20 cellular contexts compared by ENCODE assay signal in genomic region chr1:245881767-245882391, GRCh38.
DNase-seq lines count a peak whose midpoint lies in the region; ATAC-seq and TF ChIP-seq lines count a peak whose summit lies in the region.
"Had no signal": no experiment of that assay in that cellular context is flagged by ENCODE, and none has a peak within 500 bp of the region (broad histone marks: within the 10 kb centered on the region; RNA-seq: fewer than 3 reads in every experiment).

No MANE protein-coding gene starts in this region.

- no peak for TF ChIP-seq RAD21 in SK-N-SH (IDR thresholded peaks at IDR 0.05; ENCODE audit: low read length)

- no peak for DNase-seq in SK-N-SH
- DNase-seq in fibroblast of lung (ENCODE audit: low read depth in 2 of 2), result no peak
- DNase-seq in natural killer cell, result no peak
- no peak for DNase-seq in activated gamma-delta T cell treated with Interleukin-2 at 50 U/mL for 16 hours
- DNase-seq in dermis blood vessel endothelial cell, result no peak
- DNase-seq: 8988T, DMS153, MG63, NCI-H1417 treated with DMSO at 0.1 percent for 48 hours, NCI-H2029 treated with DMSO at 0.1 percent for 48 hours, NCI-H510A, NCI-H82 had no signal

- no peak overlapping the region for H3K9ac ChIP-seq in SK-N-SH
- H3K9ac ChIP-seq in fibroblast of lung (ENCODE audit: insufficient read depth, low read length), result no peak overlapping the region
- H3K9ac ChIP-seq: BLaER1, KMS-11 had no signal

- no peaks in the 10 kb centered on the region for H3K36me3 ChIP-seq in SK-N-SH (replicated peaks in 1 of 2; ENCODE audit: control insufficient read depth in 1 of 2, insufficient read depth in 2 of 2, low read length in 1 of 2)
- no peaks in the 10 kb centered on the region for H3K36me3 ChIP-seq in fibroblast of lung (ENCODE audit: control insufficient read depth, insufficient read depth, low read length)
- H3K36me3 ChIP-seq: MG63 had no signal

- peaks cover 0 to 2% of the 10 kb centered on the region in 2 donors for H3K9me3 Mint-ChIP-seq in natural killer cell

- H3K4me3 Mint-ChIP-seq in natural killer cell, result peak overlapping the region; percentile 49

- H3K9me2 ChIP-seq in SK-N-SH, result no peaks in the 10 kb centered on the region

- H3K4me3 ChIP-seq in SK-N-SH (ENCODE audit: low read depth in 2 of 2, low read length in 1 of 2) (no peak overlapping the region), fibroblast of lung (replicated peaks in 1 of 4; ENCODE audit: control extremely low read depth in 1 of 4, insufficient read depth in 1 of 4, low read depth in 3 of 4, low read length in 4 of 4) (no peak overlapping the region)
- H3K4me3 ChIP-seq: BLaER1, MG63 had no signal

- CTCF ChIA-PET in SK-N-SH (lab: Yijun Ruan, JAX), result no interaction called here

- TF ChIP-seq EP300 in SK-N-SH (IDR thresholded peaks at IDR 0.05; ENCODE audit: borderline replicate concordance in 1 of 2, low read depth in 1 of 2, low read length in 1 of 2), result no peak

- H3K27ac Mint-ChIP-seq in natural killer cell, result peak overlapping the region in 1 of 2 donors; percentile 71

- 78% methylated on average over 10 of the region's 10 CpGs for WGBS in SK-N-SH (ENCODE audit: low lambda C conversion rate)

- no peak for ATAC-seq in SK-N-SH treated with all-trans-retinoic acid at 6 μM for 48 hours
- ATAC-seq in natural killer cell, result peak; percentile 52 to 96 (median 77)
- ATAC-seq in GM18520 (IDR thresholded peaks at IDR 0.05; ENCODE audit: unreplicated experiment), result no peak
- no peak for ATAC-seq in HG03469 (IDR thresholded peaks at IDR 0.05; ENCODE audit: unreplicated experiment)
- ATAC-seq: HCT116, Panc1, Right ventricle myocardium inferior had no signal

- H3K27me3 ChIP-seq in SK-N-SH (ENCODE audit: insufficient read depth) (no peaks in the 10 kb centered on the region), fibroblast of lung (ENCODE audit: control insufficient read depth, insufficient read depth, low read length) (no peaks in the 10 kb centered on the region)
- H3K27me3 ChIP-seq: BLaER1, MG63 had no signal

- H3K9me3 ChIP-seq in SK-N-SH, result no peaks in the 10 kb centered on the region
- no peaks in the 10 kb centered on the region for H3K9me3 ChIP-seq in fibroblast of lung (ENCODE audit: control insufficient read depth, insufficient read depth, low read depth, low read length)
- H3K9me3 ChIP-seq: MG63 had no signal

- peaks cover 10% of the 10 kb centered on the region for H3F3A ChIP-seq in SK-N-SH (replicated peaks; ENCODE audit: insufficient read depth)

- H3K4me1 ChIP-seq in SK-N-SH (ENCODE audit: control insufficient read depth in 1 of 2, insufficient read depth in 2 of 2, low read depth in 1 of 2, low read length in 1 of 2) (peaks cover 11 to 18% of the 10 kb centered on the region in 2 experiments; a peak in 3 of 4 replicates), fibroblast of lung (ENCODE audit: control insufficient read depth, extremely low read depth, insufficient read depth, low read length) (peaks cover 5% of the 10 kb centered on the region)

- H3K4me1 Mint-ChIP-seq in natural killer cell, result peaks cover 25% of the 10 kb centered on the region in 2 donors

- H2AFZ ChIP-seq in SK-N-SH (ENCODE audit: low read depth) (no peak overlapping the region), fibroblast of lung (ENCODE audit: low read length) (no peak overlapping the region)

- no peak for TF ChIP-seq CTCF in SK-N-SH (IDR thresholded peaks at IDR 0.05)
- TF ChIP-seq CTCF in fibroblast of lung (conservative IDR thresholded peaks at IDR 0.05 in 1 of 2, IDR thresholded peaks at IDR 0.05 in 1 of 2; ENCODE audit: low read depth in 1 of 2, low read length in 2 of 2), result no peak
- TF ChIP-seq CTCF in natural killer cell (IDR thresholded peaks at IDR 0.05), result no peak

- H3K27me3 Mint-ChIP-seq in natural killer cell (ENCODE audit: low read depth in 2 of 2), result no peaks in the 10 kb centered on the region

- H3K4me2 ChIP-seq in SK-N-SH (no peak overlapping the region), fibroblast of lung (ENCODE audit: extremely low read depth, insufficient read depth, low read length) (no peak overlapping the region)
- H3K4me2 ChIP-seq: BLaER1, KMS-11 had no signal

- H3K79me2 ChIP-seq in SK-N-SH (ENCODE audit: insufficient read depth) (no peaks in the 10 kb centered on the region), fibroblast of lung (ENCODE audit: control insufficient read depth, insufficient read depth, low read length) (no peaks in the 10 kb centered on the region)

- H3K36me3 Mint-ChIP-seq in natural killer cell, result peaks cover 10% of the 10 kb centered on the region

- H3K27ac ChIP-seq in SK-N-SH (ENCODE audit: low read depth in 2 of 2, low read length in 1 of 2), result peak overlapping the region; percentile 75 to 100
- peak overlapping the region; percentile 1 for H3K27ac ChIP-seq in fibroblast of lung (ENCODE audit: insufficient read depth, low read length)
- H3K27ac ChIP-seq: BLaER1, KMS-11 had no signal

- intact Hi-C loops in natural killer cell (cut with micrococcal nuclease), result loop anchor here (10.0 kb wide), 1 partner anchor 727 kb away; the partner anchor contains the start of gene KIF26B

- POLR2A ChIA-PET in SK-N-SH (lab: Yijun Ruan, JAX), result no interaction called here

- H4K20me1 ChIP-seq in SK-N-SH (ENCODE audit: insufficient read depth) (no peaks in the 10 kb centered on the region), fibroblast of lung (ENCODE audit: control insufficient read depth, extremely low read depth, insufficient read depth, low read length) (no peaks in the 10 kb centered on the region)
- H4K20me1 ChIP-seq: BLaER1 had no signal

TF ChIP-seq in SK-N-SH, 30 proteins besides CTCF, POLR2A, EP300 and RAD21:
- no peak for TF ChIP-seq RXRA (IDR thresholded peaks at IDR 0.05; ENCODE audit: borderline replicate concordance, low read depth)
TF ChIP-seq in SK-N-SH: peak in this region for 0.

TF ChIP-seq in SK-N-SH treated with all-trans-retinoic acid at 6 μM for 48 hours, 23 proteins besides CTCF, POLR2A, EP300 and RAD21:
- TF ChIP-seq OSR1 (CRISPR knock-in tag; IDR thresholded peaks at IDR 0.05), result no peak
- TF ChIP-seq PATZ1 (CRISPR knock-in tag; IDR thresholded peaks at IDR 0.05; ENCODE audit: borderline replicate concordance), result no peak
- TF ChIP-seq PPARA (CRISPR knock-in tag; IDR thresholded peaks at IDR 0.05; ENCODE audit: borderline replicate concordance), result no peak
- no peak for TF ChIP-seq TOX (CRISPR knock-in tag; IDR thresholded peaks at IDR 0.05; ENCODE audit: borderline replicate concordance)

Comparison
In these comparisons a context has a peak if more than half of its experiments do, and no peak if none do; other contexts are left out.
1. ATAC-seq: peak in natural killer cell (3 of 3); none in SK-N-SH treated with all-trans-retinoic acid at 6 μM for 48 hours (single experiment), GM18520 (single experiment) and HG03469 (single experiment).